5 cellular contexts compared by ENCODE assay signal in genomic region chr1:143760366-143760765, GRCh38.
DNase-seq lines count a peak whose midpoint lies in the region; FAIRE-seq and TF ChIP-seq lines count a peak whose summit lies in the region.
"Not testable (repeated sequence)": the region's sequence is repeated elsewhere in the genome, so short reads cannot be mapped to it uniquely, and the experiment has no call there.

No MANE protein-coding gene starts in this region.

- not testable (repeated sequence) for H3K4me2 ChIP-seq in endothelial cell of umbilical vein (ENCODE audit: insufficient read depth, low read length)

- H3K27ac Mint-ChIP-seq in activated CD4-positive, alpha-beta T cell treated with anti-CD3 and anti-CD28 coated beads, Interleukin-2, amount 10 ng/mL, durations not matched to agents 24 days and 14 days = not testable (repeated sequence)

- intact Hi-C loops in activated CD4-positive, alpha-beta T cell treated with anti-CD3 and anti-CD28 coated beads, Interleukin-2, amount 10 ng/mL, durations not matched to agents 24 days and 14 days (cut with micrococcal nuclease); endothelial cell of umbilical vein (cut with micrococcal nuclease): not testable (repeated sequence)

- H3K9me1 ChIP-seq in endothelial cell of umbilical vein (replicated peaks; ENCODE audit: control insufficient read depth, extremely low read depth, insufficient read depth, low read length) = not testable (repeated sequence)

- not testable (repeated sequence) for H3K4me3 Mint-ChIP-seq in activated CD4-positive, alpha-beta T cell treated with anti-CD3 and anti-CD28 coated beads, Interleukin-2, amount 10 ng/mL, durations not matched to agents 24 days and 14 days

- H3K27me3 Mint-ChIP-seq in activated CD4-positive, alpha-beta T cell treated with anti-CD3 and anti-CD28 coated beads, Interleukin-2, amount 10 ng/mL, durations not matched to agents 24 days and 14 days = not testable (repeated sequence)

- H3K27me3 ChIP-seq in endothelial cell of umbilical vein (ENCODE audit: control insufficient read depth in 2 of 2, insufficient read depth in 2 of 2, low read length in 2 of 2); liver (ENCODE audit: control insufficient read depth in 4 of 4, insufficient read depth in 4 of 4, low read length in 3 of 4): not testable (repeated sequence)

- not testable (repeated sequence) for BruUV-seq in endothelial cell of umbilical vein (replicated peaks; lab: Mats Ljungman, UMichigan)

- H3K4me3 ChIP-seq in cardiac fibroblast (replicated peaks in 1 of 2; ENCODE audit: low read depth in 2 of 2, low read length in 2 of 2); endothelial cell of umbilical vein (replicated peaks in 1 of 3; ENCODE audit: insufficient read depth in 1 of 3, low read depth in 1 of 3, low read length in 3 of 3); liver (ENCODE audit: low read depth in 1 of 3, low read length in 3 of 3): not testable (repeated sequence)

- not testable (repeated sequence) for H3K36me3 ChIP-seq in endothelial cell of umbilical vein (ENCODE audit: control insufficient read depth in 2 of 2, extremely low read depth in 1 of 2, insufficient read depth in 2 of 2, low read length in 2 of 2); liver (ENCODE audit: control insufficient read depth in 4 of 4, insufficient read depth in 3 of 4, low read depth in 1 of 4, low read length in 3 of 4)

- TF ChIP-seq CTCF in cardiac fibroblast (IDR thresholded peaks at IDR 0.05; ENCODE audit: low read depth, low read length); endothelial cell of umbilical vein (IDR thresholded peaks at IDR 0.05; ENCODE audit: extremely low read depth in 1 of 2, insufficient read depth in 1 of 2, low read depth in 1 of 2, low read length in 2 of 2); liver (IDR thresholded peaks at IDR 0.05; ENCODE audit: low read depth, low read length, missing input control): not testable (repeated sequence)

- not testable (repeated sequence) for H3K4me1 Mint-ChIP-seq in activated CD4-positive, alpha-beta T cell treated with anti-CD3 and anti-CD28 coated beads, Interleukin-2, amount 10 ng/mL, durations not matched to agents 24 days and 14 days

- H3K36me3 Mint-ChIP-seq in activated CD4-positive, alpha-beta T cell treated with anti-CD3 and anti-CD28 coated beads, Interleukin-2, amount 10 ng/mL, durations not matched to agents 24 days and 14 days (ENCODE audit: low read depth) = not testable (repeated sequence)

- TF ChIP-seq POLR2A in endothelial cell of umbilical vein (IDR thresholded peaks at IDR 0.05; ENCODE audit: low read depth, low read length) = not testable (repeated sequence)

- DNase-seq in activated CD4-positive, alpha-beta T cell treated with anti-CD3 and anti-CD28 coated beads, Interleukin-2, amount 10 ng/mL, durations not matched to agents 24 days and 14 days = peak; percentile 23
- DNase-seq in cardiac fibroblast (ENCODE audit: low read depth in 2 of 2) (peak; percentile 16 to 37), dermis blood vessel endothelial cell (peak; percentile 31), endothelial cell of umbilical vein (ENCODE audit: low read depth, low spot score) (peak; percentile 36)

- not testable (repeated sequence) for H3K9ac ChIP-seq in endothelial cell of umbilical vein (replicated peaks; ENCODE audit: extremely low read depth, insufficient read depth, low read length); liver (ENCODE audit: low read depth in 1 of 2, low read length in 2 of 2)

- H3K4me1 ChIP-seq in endothelial cell of umbilical vein (ENCODE audit: control insufficient read depth, extremely low read depth, insufficient read depth, low read length); liver (ENCODE audit: control insufficient read depth in 4 of 4, insufficient read depth in 4 of 4, low read length in 3 of 4): not testable (repeated sequence)

- not testable (repeated sequence) for H4K20me1 ChIP-seq in endothelial cell of umbilical vein (replicated peaks; ENCODE audit: control insufficient read depth, extremely low read depth, insufficient read depth, low read length)

- not testable (repeated sequence) for H3K9me3 ChIP-seq in endothelial cell of umbilical vein (replicated peaks; ENCODE audit: control insufficient read depth, insufficient read depth, low read length); liver (ENCODE audit: control insufficient read depth in 4 of 4, low read length in 3 of 4)

- not testable (repeated sequence) for H3K9me3 Mint-ChIP-seq in activated CD4-positive, alpha-beta T cell treated with anti-CD3 and anti-CD28 coated beads, Interleukin-2, amount 10 ng/mL, durations not matched to agents 24 days and 14 days

- not testable (repeated sequence) for H3K79me2 ChIP-seq in endothelial cell of umbilical vein (ENCODE audit: control insufficient read depth, insufficient read depth, low read length)

- not testable (repeated sequence) for FAIRE-seq in endothelial cell of umbilical vein (lab: Jason Lieb, UNC)

- TF ChIP-seq RAD21 in liver (IDR thresholded peaks at IDR 0.05) = not testable (repeated sequence)

- H2AFZ ChIP-seq in endothelial cell of umbilical vein (ENCODE audit: low read depth, low read length) = not testable (repeated sequence)

- POLR2A ChIA-PET in endothelial cell of umbilical vein (lab: Charles Lee) = not testable (repeated sequence)

- CTCF ChIA-PET in endothelial cell of umbilical vein (lab: Charles Lee) = not testable (repeated sequence)

- not testable (repeated sequence) for H3K27ac ChIP-seq in endothelial cell of umbilical vein (ENCODE audit: insufficient read depth, low read depth, low read length); liver (ENCODE audit: low read depth in 1 of 2, low read length in 2 of 2)

- dilution Hi-C loops in endothelial cell of umbilical vein (cut with MboI; ENCODE audit: extremely low pct_ligation_motif_present, low sequenced_read_pairs) = not testable (repeated sequence)

- WGBS in liver = 74% methylated on average over 6 of the region's 7 CpGs

TF ChIP-seq in liver, 16 proteins besides CTCF, POLR2A, EP300 and RAD21:
- TF ChIP-seq NR2F2 (IDR thresholded peaks at IDR 0.05) = peak; percentile 47
TF ChIP-seq in liver: peak in this region for 1; not testable (repeated sequence) for 15.
